10 cellular contexts compared by ENCODE assay signal in the genomic region with DNA sequence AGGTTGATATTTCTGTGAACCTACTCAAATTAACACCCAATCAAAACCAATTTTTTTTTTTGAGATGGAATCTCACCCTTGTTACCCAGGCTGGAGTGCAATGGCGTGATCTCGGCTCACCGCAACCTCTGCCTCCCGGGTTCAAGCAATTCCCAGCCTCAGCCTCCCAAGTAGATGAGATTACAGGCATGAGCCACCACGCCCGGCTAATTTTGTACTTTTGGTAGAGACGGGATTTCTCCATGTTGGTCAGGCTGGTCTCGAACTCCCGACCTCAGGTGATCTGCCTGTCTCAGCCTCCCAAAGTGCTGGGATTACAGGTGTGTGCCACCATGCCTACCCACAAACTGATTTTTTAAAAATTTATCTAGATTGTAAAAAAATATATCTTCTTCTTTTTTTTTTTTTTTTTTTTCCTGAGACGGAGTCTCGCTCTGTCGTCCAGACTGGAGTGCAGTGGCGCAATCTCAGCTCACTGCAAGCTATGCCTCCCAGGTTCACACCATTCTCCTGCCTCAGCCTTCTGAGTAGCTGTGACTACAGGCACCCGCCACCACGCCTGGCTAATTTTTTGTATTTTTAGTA. TPM values are rescaled to one million over a fixed set of nuclear protein-coding genes. Genes with fewer than 3 reads are reported as not detected.
"Had no signal": no experiment of that assay in that cellular context is flagged by ENCODE, and none has a peak within 500 bp of the region (broad histone marks: within the 10 kb centered on the region; RNA-seq: fewer than 3 reads in every experiment).

No MANE protein-coding gene starts in this region.

RNA-seq across cellular contexts. Expression of a gene that starts 7.9 kb away (rescaled TPM):
- polyA plus RNA-seq: neural cell had no signal

RNA-seq across cellular contexts. Expression of a gene that starts 21.0 kb away (rescaled TPM):
- polyA plus RNA-seq: neural cell had no signal

RNA-seq across cellular contexts. Expression of a gene that starts 29.3 kb away (rescaled TPM):
- total RNA-seq: aorta, breast epithelium, esophagus muscularis mucosa, fibroblast of villous mesenchyme, left colon, lung microvascular endothelial cell, mucosa of descending colon, osteocyte, SK-MEL-5 had no signal
- polyA plus RNA-seq: aorta, neural cell had no signal
